ENCODE assay signal across 8 cellular contexts in genomic region chr22:30422481-30423295, GRCh38. TPM values are rescaled to one million over a fixed set of nuclear protein-coding genes. Genes with fewer than 3 reads are reported as not detected.
DNase-seq lines count a peak whose midpoint lies in the region; ATAC-seq and TF ChIP-seq lines count a peak whose summit lies in the region.

No MANE protein-coding gene starts in this region.

- H3K4me3 ChIP-seq in right lobe of liver = peak overlapping the region; percentile 51 to 59 (median 57)

- H3K36me3 Mint-ChIP-seq in HFFc6 (ENCODE audit: low read depth) = peaks cover 16% of the 10 kb centered on the region

- TF ChIP-seq CTCF in AG09319 (IDR thresholded peaks at IDR 0.05; ENCODE audit: low read depth, low read length) (no peak), HFFc6 (IDR thresholded peaks at IDR 0.05) (peak; percentile 21; the same call in 1 of the 2 replicates), right lobe of liver (IDR thresholded peaks at IDR 0.05) (no peak)

- H3K4me1 ChIP-seq in right lobe of liver = peaks cover 0 to 80% (median 26%) of the 10 kb centered on the region in 4 donors

- H3K27ac Mint-ChIP-seq in HFFc6 = peak overlapping the region; percentile 94

- H3K27ac ChIP-seq in right lobe of liver = peak overlapping the region; percentile 95 to 99 (median 98)

- H3K4me1 Mint-ChIP-seq in HFFc6 (ENCODE audit: low read depth) = peaks cover 67% of the 10 kb centered on the region

- intact Hi-C loops in right lobe of liver (cut with DNase I) = no loop called here

- 13% methylated on average over 13 of the region's 18 CpGs for WGBS in right lobe of liver (ENCODE audit: insufficient coverage, low coverage, low lambda C conversion rate, missing lambda C conversion rate)

- DNase-seq in AG09319 (ENCODE audit: extremely low read depth, low read depth) = peak; percentile 69
- DNase-seq in HFFc6 = peak; percentile 94
- peak; percentile 81 to 89 for DNase-seq in SW 1271 (lab: John Stamatoyannopoulos, UW)
- DNase-seq in dedifferentiated amniotic fluid mesenchymal stem cell (ENCODE audit: extremely low spot score) = peak; percentile 77
- DNase-seq in right lobe of liver = peak; percentile 73 to 84 (median 77)
- DNase-seq in stimulated activated CD4-positive, alpha-beta T cell treated with anti-CD3 and anti-CD28 coated beads, Interleukin-4, amount 100 ng/mL, for 4 hours = peak; percentile 16 to 20

- H3K4me3 Mint-ChIP-seq in HFFc6 = peak overlapping the region; percentile 96

- H3K9me3 Mint-ChIP-seq in HFFc6 = no peaks in the 10 kb centered on the region

- peak; percentile 14 to 45 (median 36) for ATAC-seq in right lobe of liver
- no peak for ATAC-seq in GM21723 (IDR thresholded peaks at IDR 0.05; ENCODE audit: unreplicated experiment)
- no peak for ATAC-seq in HG03432 (IDR thresholded peaks at IDR 0.05; ENCODE audit: unreplicated experiment)

- H3K9me3 ChIP-seq in right lobe of liver = no peaks in the 10 kb centered on the region

- no peaks in the 10 kb centered on the region for H3K27me3 ChIP-seq in right lobe of liver

- TF ChIP-seq POLR2A in right lobe of liver (IDR thresholded peaks at IDR 0.05) = peak; percentile 68

- H3K27me3 Mint-ChIP-seq in HFFc6 (ENCODE audit: insufficient read depth) = peaks cover 3% of the 10 kb centered on the region

- H3K36me3 ChIP-seq in right lobe of liver = peaks cover 0 to 32% (median 1%) of the 10 kb centered on the region in 4 donors

RNA-seq across cellular contexts. Expression of gene MTFP1, which starts 2.9 kb away (rescaled TPM):
- 1 to 10 TPM; 1.7 to 5.7 (median 4.1) TPM for total RNA-seq in HFFc6 (2021; fragmentation: NEBNext Ultra II Directional; extraction: Animal tissue kit (Norgen Biotek cat#: 25700))
- 10 to 100 TPM in 3 of 6 experiments, 1 to 10 TPM in 3; 4.2 to 30.1 (median 9.1) TPM for total RNA-seq in right lobe of liver

RNA-seq across cellular contexts. Expression of gene SEC14L2, which starts 25.9 kb away (rescaled TPM):
- total RNA-seq in HFFc6 (2021; fragmentation: NEBNext Ultra II Directional; extraction: Animal tissue kit (Norgen Biotek cat#: 25700)) = 10 to 100 TPM; 18.4 to 24.0 (median 22.8) TPM
- 100 to 1,000 TPM in 3 of 6 experiments, 10 to 100 TPM in 3; 42.7 to 240 (median 101) TPM for total RNA-seq in right lobe of liver

RNA-seq across cellular contexts. Expression of gene RNF215, which starts 35.5 kb away (rescaled TPM):
- total RNA-seq in HFFc6 (2021; fragmentation: NEBNext Ultra II Directional; extraction: Animal tissue kit (Norgen Biotek cat#: 25700)) = 10 to 100 TPM; 12.7 to 18.9 (median 15.3) TPM
- total RNA-seq in right lobe of liver = 10 to 100 TPM in 1 of 6 experiments, 1 to 10 TPM in 5; 6.2 to 10.0 (median 7.4) TPM

RNA-seq across cellular contexts. Expression of gene SEC14L3, which starts 49.1 kb away (rescaled TPM):
- total RNA-seq in HFFc6 (2021; fragmentation: NEBNext Ultra II Directional; extraction: Animal tissue kit (Norgen Biotek cat#: 25700)) = not detected
- total RNA-seq in right lobe of liver = 1 to 10 TPM in 1 of 6 experiments, under 1 TPM in 3, not detected in 2; 0.31 to 1.1 (median 0.55) TPM

Comparison
In these comparisons a context has a peak if more than half of its experiments do, and no peak if none do; other contexts are left out.
1. DNase-seq: peak in every context shown above with its lines; median percentile 94 in HFFc6; 85 in SW 1271; 77 in dedifferentiated amniotic fluid mesenchymal stem cell; 77 in right lobe of liver; 69 in AG09319; 18 in stimulated activated CD4-positive, alpha-beta T cell treated with anti-CD3 and anti-CD28 coated beads, Interleukin-4, amount 100 ng/mL, for 4 hours.
2. ATAC-seq: peak in right lobe of liver (4 of 4); none in GM21723 (single experiment) and HG03432 (single experiment).